ENCODE assay signal across 1 cellular context in the genomic region with DNA sequence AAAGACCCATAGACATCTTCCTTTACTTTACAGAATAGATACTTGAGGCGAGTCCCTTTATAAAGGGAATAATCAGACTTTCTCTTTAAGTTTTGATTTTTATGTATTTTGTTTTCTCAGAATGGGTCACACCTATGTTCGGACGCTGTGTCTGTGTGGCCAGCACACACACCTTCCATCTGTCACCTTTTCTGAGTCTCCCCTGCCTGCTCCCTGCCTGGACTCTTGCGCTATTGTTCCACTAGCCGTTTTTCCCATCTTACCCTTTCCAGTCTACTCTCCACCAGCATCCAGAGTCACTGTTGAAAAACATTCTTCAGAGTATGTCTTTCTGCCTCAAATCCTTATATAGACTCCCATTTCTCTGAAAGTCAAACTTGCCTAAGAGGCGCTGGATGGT.
TF ChIP-seq lines count a peak whose summit lies in the region.

No MANE protein-coding gene starts in this region.

TF ChIP-seq in SK-N-SH, 30 proteins besides CTCF, POLR2A, EP300 and RAD21 (continued from another document):
- TF ChIP-seq TEAD4 (IDR thresholded peaks at IDR 0.05; ENCODE audit: borderline replicate concordance, insufficient read depth) = no peak
- no peak for TF ChIP-seq MEF2A (IDR thresholded peaks at IDR 0.05; ENCODE audit: borderline replicate concordance, low read depth)
- TF ChIP-seq GATA2 (CRISPR knock-in tag; IDR thresholded peaks at IDR 0.05) = no peak
- no peak for TF ChIP-seq POLR2AphosphoS5 (IDR thresholded peaks at IDR 0.05; ENCODE audit: low read depth, low read length)
- TF ChIP-seq, protein P1, sequence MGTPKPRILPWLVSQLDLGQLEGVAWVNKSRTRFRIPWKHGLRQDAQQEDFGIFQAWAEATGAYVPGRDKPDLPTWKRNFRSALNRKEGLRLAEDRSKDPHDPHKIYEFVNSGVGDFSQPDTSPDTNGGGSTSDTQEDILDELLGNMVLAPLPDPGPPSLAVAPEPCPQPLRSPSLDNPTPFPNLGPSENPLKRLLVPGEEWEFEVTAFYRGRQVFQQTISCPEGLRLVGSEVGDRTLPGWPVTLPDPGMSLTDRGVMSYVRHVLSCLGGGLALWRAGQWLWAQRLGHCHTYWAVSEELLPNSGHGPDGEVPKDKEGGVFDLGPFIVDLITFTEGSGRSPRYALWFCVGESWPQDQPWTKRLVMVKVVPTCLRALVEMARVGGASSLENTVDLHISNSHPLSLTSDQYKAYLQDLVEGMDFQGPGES (IDR thresholded peaks at IDR 0.05; ENCODE audit: low read depth, low read length) = no peak
- TF ChIP-seq TAF1 (IDR thresholded peaks at IDR 0.05; ENCODE audit: borderline replicate concordance, low read depth, low read length) = no peak
- TF ChIP-seq YY1 (IDR thresholded peaks at IDR 0.05; ENCODE audit: low read depth) = no peak
- TF ChIP-seq RFX5 (IDR thresholded peaks at IDR 0.05; ENCODE audit: low read length) = no peak
- no peak for TF ChIP-seq MXI1 (IDR thresholded peaks at IDR 0.05; ENCODE audit: low read depth, low read length)
- no peak for TF ChIP-seq SIN3A (IDR thresholded peaks at IDR 0.05; ENCODE audit: borderline replicate concordance, low read depth, low read length)
- TF ChIP-seq, protein P2, sequence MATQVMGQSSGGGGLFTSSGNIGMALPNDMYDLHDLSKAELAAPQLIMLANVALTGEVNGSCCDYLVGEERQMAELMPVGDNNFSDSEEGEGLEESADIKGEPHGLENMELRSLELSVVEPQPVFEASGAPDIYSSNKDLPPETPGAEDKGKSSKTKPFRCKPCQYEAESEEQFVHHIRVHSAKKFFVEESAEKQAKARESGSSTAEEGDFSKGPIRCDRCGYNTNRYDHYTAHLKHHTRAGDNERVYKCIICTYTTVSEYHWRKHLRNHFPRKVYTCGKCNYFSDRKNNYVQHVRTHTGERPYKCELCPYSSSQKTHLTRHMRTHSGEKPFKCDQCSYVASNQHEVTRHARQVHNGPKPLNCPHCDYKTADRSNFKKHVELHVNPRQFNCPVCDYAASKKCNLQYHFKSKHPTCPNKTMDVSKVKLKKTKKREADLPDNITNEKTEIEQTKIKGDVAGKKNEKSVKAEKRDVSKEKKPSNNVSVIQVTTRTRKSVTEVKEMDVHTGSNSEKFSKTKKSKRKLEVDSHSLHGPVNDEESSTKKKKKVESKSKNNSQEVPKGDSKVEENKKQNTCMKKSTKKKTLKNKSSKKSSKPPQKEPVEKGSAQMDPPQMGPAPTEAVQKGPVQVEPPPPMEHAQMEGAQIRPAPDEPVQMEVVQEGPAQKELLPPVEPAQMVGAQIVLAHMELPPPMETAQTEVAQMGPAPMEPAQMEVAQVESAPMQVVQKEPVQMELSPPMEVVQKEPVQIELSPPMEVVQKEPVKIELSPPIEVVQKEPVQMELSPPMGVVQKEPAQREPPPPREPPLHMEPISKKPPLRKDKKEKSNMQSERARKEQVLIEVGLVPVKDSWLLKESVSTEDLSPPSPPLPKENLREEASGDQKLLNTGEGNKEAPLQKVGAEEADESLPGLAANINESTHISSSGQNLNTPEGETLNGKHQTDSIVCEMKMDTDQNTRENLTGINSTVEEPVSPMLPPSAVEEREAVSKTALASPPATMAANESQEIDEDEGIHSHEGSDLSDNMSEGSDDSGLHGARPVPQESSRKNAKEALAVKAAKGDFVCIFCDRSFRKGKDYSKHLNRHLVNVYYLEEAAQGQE (IDR thresholded peaks at IDR 0.05; ENCODE audit: low read depth, low read length) = no peak
- TF ChIP-seq USF2 (IDR thresholded peaks at IDR 0.05; ENCODE audit: borderline replicate concordance, low read depth, low read length) = no peak
- no peak for TF ChIP-seq ELF1 (IDR thresholded peaks at IDR 0.05)
- no peak for TF ChIP-seq RXRA (IDR thresholded peaks at IDR 0.05; ENCODE audit: borderline replicate concordance, low read depth)
- TF ChIP-seq USF1 (IDR thresholded peaks at IDR 0.05; ENCODE audit: borderline replicate concordance, low read depth) = no peak
TF ChIP-seq in SK-N-SH: peak in this region for 0.
